In the genomic region with DNA sequence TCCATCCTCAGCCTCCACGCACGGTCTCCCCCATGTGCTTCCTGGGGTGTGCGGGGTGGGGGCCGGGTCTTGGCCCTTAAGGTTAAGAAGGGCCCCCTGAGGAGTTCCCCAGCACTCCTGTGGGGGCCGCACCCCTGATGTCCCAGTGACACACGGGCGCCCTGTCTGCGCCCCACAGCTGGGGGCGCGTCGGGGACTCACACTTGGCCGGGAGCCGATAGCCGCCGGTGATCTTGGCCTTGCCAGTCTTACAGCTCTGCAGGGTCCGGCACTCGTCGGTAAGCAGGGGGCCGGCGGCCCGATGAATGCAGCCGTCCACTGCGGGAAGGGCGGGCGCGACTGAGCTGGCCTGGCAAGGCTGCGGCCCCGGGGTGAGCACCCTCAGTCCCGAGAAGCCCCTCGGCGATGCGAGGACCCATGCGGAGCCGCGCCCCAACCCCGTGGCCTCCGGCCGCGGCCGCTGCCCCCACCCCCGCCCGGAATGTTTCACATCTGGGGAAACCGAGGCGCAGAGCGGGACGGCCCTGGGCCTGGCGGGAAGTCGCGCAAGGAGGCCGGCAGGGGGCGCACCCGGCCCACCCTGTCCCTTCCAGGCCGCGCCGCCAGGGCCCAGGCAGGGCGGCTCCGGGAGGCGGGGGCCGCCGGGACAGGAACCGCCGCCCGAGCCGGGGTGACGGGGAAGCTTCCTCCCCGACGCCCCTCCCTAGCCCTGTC, we compare ENCODE assay signal across 8 cellular contexts. TPM values are rescaled to one million over a fixed set of nuclear protein-coding genes. Genes with fewer than 3 reads are reported as not detected.
DNase-seq lines count a peak whose midpoint lies in the region; ATAC-seq and TF ChIP-seq lines count a peak whose summit lies in the region.

No MANE protein-coding gene starts in this region.

- TF ChIP-seq CTCF in AG10803 (conservative IDR thresholded peaks at IDR 0.05; ENCODE audit: low read length) = peak; percentile 50
- no peak for TF ChIP-seq CTCF in activated B cell treated with CpG ODN at 0.5 μM for 24 hours (IDR thresholded peaks at IDR 0.05)
- peak; percentile 37 to 91 (median 49) for TF ChIP-seq CTCF in breast epithelium (IDR thresholded peaks at IDR 0.05)

- no peak for TF ChIP-seq POLR2A in breast epithelium (IDR thresholded peaks at IDR 0.05)

- H3K9me3 Mint-ChIP-seq in activated B cell treated with CpG ODN at 0.5 μM for 24 hours = no peaks in the 10 kb centered on the region

- H3K4me1 ChIP-seq in breast epithelium = peaks cover 15 to 17% of the 10 kb centered on the region in 2 donors

- intact Hi-C loops in activated B cell treated with CpG ODN at 0.5 μM for 24 hours (cut with micrococcal nuclease) (loop anchor here (1.0 to 2.0 kb wide), 4 partner anchors 25 to 304 kb away; partner anchors contain the start of gene COX8A), breast epithelium (cut with DNase I; ENCODE audit: low total_unique reads) (no loop called here)

- H3K36me3 ChIP-seq in breast epithelium = no peaks in the 10 kb centered on the region

- DNase-seq in AG10803 (ENCODE audit: low read depth) = peak; percentile 66
- DNase-seq in activated B cell treated with CpG ODN at 0.5 μM for 24 hours = peak; percentile 72
- DNase-seq in breast epithelium (ENCODE audit: low spot score in 2 of 2) = peak; percentile 44 to 65
- DNase-seq in iPS-NIHi7 (ENCODE audit: extremely low spot score) = peak; percentile 89
- DNase-seq in stimulated activated CD4-positive, alpha-beta T cell treated with anti-CD3 and anti-CD28 coated beads, Interleukin-12 subunit alpha, Interleukin-12 subunit beta, amount 100 ng/mL, for 48 hours (ENCODE audit: low read depth in 2 of 3, low spot score in 1 of 3) = peak; percentile 26 to 74 (median 53)
- no peak for DNase-seq in NCI-H1048 (lab: John Stamatoyannopoulos, UW)
- DNase-seq in KG1 (lab: John Stamatoyannopoulos, UW) = no peak

- peak overlapping the region; percentile 56 for H3K4me3 Mint-ChIP-seq in activated B cell treated with CpG ODN at 0.5 μM for 24 hours

- CTCF ChIA-PET in activated B cell treated with CpG ODN at 0.5 μM for 24 hours (lab: Charles Lee) = interaction anchor here (0.6 to 3.7 kb wide), 9 partner anchors 10 to 777 kb away, joined by 3 to 33 read pairs (median 6); partner anchors contain the start of genes MARK2 and OTUB1

- H3K36me3 Mint-ChIP-seq in activated B cell treated with CpG ODN at 0.5 μM for 24 hours (ENCODE audit: low read depth) = peaks cover 30% of the 10 kb centered on the region

- peaks cover 2% of the 10 kb centered on the region for H3K27me3 Mint-ChIP-seq in activated B cell treated with CpG ODN at 0.5 μM for 24 hours

- H3K4me3 ChIP-seq in AG10803 (ENCODE audit: low read length) (peak overlapping the region; percentile 29), breast epithelium (peak overlapping the region; percentile 27 to 67 (median 45))

- H3K9me3 ChIP-seq in breast epithelium = no peaks in the 10 kb centered on the region

- peaks cover 9% of the 10 kb centered on the region for H3K4me1 Mint-ChIP-seq in activated B cell treated with CpG ODN at 0.5 μM for 24 hours

- H3K27ac ChIP-seq in breast epithelium = no peak overlapping the region

- ATAC-seq in GM21786 (IDR thresholded peaks at IDR 0.05; ENCODE audit: unreplicated experiment) = peak; percentile 48
- peak; percentile 75 for ATAC-seq in activated B cell treated with CpG ODN at 0.5 μM for 24 hours (ENCODE audit: low read depth)

- POLR2A ChIA-PET in activated B cell treated with CpG ODN at 0.5 μM for 24 hours (lab: Charles Lee) = interaction anchor here (0.6 to 1.9 kb wide), 8 partner anchors 9 to 1077 kb away, joined by 3 to 8 read pairs (median 4); partner anchors contain the start of genes OTUB1 and STIP1

- H3K27ac Mint-ChIP-seq in activated B cell treated with CpG ODN at 0.5 μM for 24 hours = no peak overlapping the region

- no peaks in the 10 kb centered on the region for H3K27me3 ChIP-seq in breast epithelium

RNA-seq across cellular contexts. Expression of gene OTUB1, which starts 13.9 kb away (rescaled TPM):
- total RNA-seq in activated B cell treated with CpG ODN at 0.5 μM for 24 hours = 87.4 and 92.5 TPM in 2 replicates
- total RNA-seq in breast epithelium = 10 to 100 TPM; 50.9 to 81.4 (median 79.3) TPM

RNA-seq across cellular contexts. Expression of gene COX8A, which starts 25.8 kb away (rescaled TPM):
- total RNA-seq in activated B cell treated with CpG ODN at 0.5 μM for 24 hours (182 and 217 TPM in 2 replicates), breast epithelium (100 to 1,000 TPM; 257 to 326 (median 293) TPM)

RNA-seq across cellular contexts. Expression of gene FLRT1, which starts 35.5 kb away (rescaled TPM):
- total RNA-seq in activated B cell treated with CpG ODN at 0.5 μM for 24 hours = not detected in 2 replicates
- total RNA-seq in breast epithelium = not detected

Comparison
In these comparisons a context has a peak if more than half of its experiments do, and no peak if none do; other contexts are left out.
1. DNase-seq: peak in AG10803 (single experiment), activated B cell treated with CpG ODN at 0.5 μM for 24 hours (single experiment), breast epithelium (2 of 2), iPS-NIHi7 (single experiment) and stimulated activated CD4-positive, alpha-beta T cell treated with anti-CD3 and anti-CD28 coated beads, Interleukin-12 subunit alpha, Interleukin-12 subunit beta, amount 100 ng/mL, for 48 hours (3 of 3); none in NCI-H1048 (single experiment) and KG1 (single experiment).